Comparison of ENCODE assay signal across 21 cellular contexts in genomic region chr10:64344211-64344610, GRCh38.
DNase-seq lines count a peak whose midpoint lies in the region; ATAC-seq, FAIRE-seq and TF ChIP-seq lines count a peak whose summit lies in the region.
"Had no signal": no experiment of that assay in that cellular context is flagged by ENCODE, and none has a peak within 500 bp of the region (broad histone marks: within the 10 kb centered on the region; RNA-seq: fewer than 3 reads in every experiment).

No MANE protein-coding gene starts in this region.

- DNase-seq in dorsolateral prefrontal cortex (no peak), midbrain (lab: John Stamatoyannopoulos, UW) (peak; percentile 12), substantia nigra (lab: John Stamatoyannopoulos, UW) (no peak), NCI-H1694 (lab: John Stamatoyannopoulos, UW) (no peak), cardiac septum (ENCODE audit: low spot score) (no peak), RCC 7860 (ENCODE audit: low spot score) (no peak)
- DNase-seq: Caco-2; CD4-positive, CD25-positive, alpha-beta regulatory T cell; CD8-positive, alpha-beta T cell; DMS153; DND-41; GM23248; H7; HCEC 1CT had no signal

- no peaks in the 10 kb centered on the region for H3K27me3 ChIP-seq in dorsolateral prefrontal cortex
- H3K27me3 ChIP-seq: BLaER1 had no signal

- FAIRE-seq in RCC 7860 (lab: Jason Lieb, UNC): no peak
- FAIRE-seq: G401.6, GM12878, GM19239, H1 had no signal

- intact Hi-C loops in dorsolateral prefrontal cortex (cut with DNase I): loop anchor here (5.0 to 10.0 kb wide), 2 partner anchors 52 to 59 kb away; no protein-coding TSS in a partner anchor
- intact Hi-C loops in cardiac septum (cut with DNase I): no loop called here

- no peak for TF ChIP-seq CTCF in dorsolateral prefrontal cortex (IDR thresholded peaks at IDR 0.05 in 54 of 56, conservative IDR thresholded peaks at IDR 0.05 in 2 of 56; ENCODE audit: low read depth in 1 of 56, partially characterized antibody in 56 of 56)

- no peak for ATAC-seq in HG03354 (IDR thresholded peaks at IDR 0.05; ENCODE audit: poor library complexity, severe bottlenecking, unreplicated experiment)
- ATAC-seq: CD8-positive, alpha-beta T cell; GM12878 had no signal

- peak overlapping the region in 54 of 59 donors; percentile 3 to 84 (median 60) for H3K27ac ChIP-seq in dorsolateral prefrontal cortex
- peak overlapping the region; percentile 32 for H3K27ac ChIP-seq in substantia nigra (ENCODE audit: low read depth, low read length, poor library complexity, severe bottlenecking)
- H3K27ac ChIP-seq: BLaER1, C4-2B, GM23248 had no signal

- no peak overlapping the region for H3K4me3 ChIP-seq in dorsolateral prefrontal cortex
- H3K4me3 ChIP-seq: BLaER1, GM12878, GM23248 had no signal
